Comparison of ENCODE assay signal across 8 cellular contexts in the genomic region with DNA sequence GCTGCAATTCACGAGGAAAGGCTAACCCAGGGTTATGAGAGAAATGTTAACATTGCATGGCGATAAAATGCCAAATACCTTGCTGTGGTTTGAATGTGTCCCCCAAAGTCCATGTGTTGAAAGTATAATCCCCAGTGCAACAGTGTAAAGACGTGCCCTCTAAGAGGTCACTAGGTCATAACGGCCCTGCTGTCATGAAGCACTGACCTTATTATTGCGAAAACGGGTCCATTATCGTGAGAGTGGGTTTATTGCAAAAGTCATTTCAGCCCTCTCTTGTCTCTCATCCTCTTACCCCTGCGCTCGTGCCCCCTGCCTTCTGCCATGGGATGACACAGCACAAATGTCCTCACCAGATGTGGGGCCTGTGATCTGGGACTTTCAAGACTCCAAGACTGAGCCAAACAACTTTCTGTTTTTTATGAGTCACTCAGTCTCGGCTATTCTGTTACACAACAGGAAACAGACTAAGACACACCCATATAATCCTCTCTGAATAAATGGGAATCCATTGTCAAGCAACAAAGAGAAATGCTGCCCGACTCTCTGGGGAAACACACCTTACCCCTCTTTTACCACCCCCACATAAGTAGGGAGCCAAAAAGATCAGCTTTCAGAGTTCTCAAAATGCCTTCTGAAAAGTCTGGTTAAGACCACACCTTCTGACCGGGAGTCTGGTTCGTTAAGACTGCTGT.
A peak's percentile ranks its signal among the peaks of the same experiment; 100 is the strongest.
DNase-seq lines count a peak whose midpoint lies in the region; ATAC-seq and TF ChIP-seq lines count a peak whose summit lies in the region.

No MANE protein-coding gene starts in this region.

- H3K9me3 Mint-ChIP-seq in activated T-cell treated with anti-CD3 and anti-CD28 coated beads, Interleukin-2, amount 50 U/mL, for 72 hours, result peaks cover 2% of the 10 kb centered on the region in 2 donors

- H3K27me3 Mint-ChIP-seq in activated T-cell treated with anti-CD3 and anti-CD28 coated beads, Interleukin-2, amount 50 U/mL, for 72 hours (ENCODE audit: low read depth), result no peaks in the 10 kb centered on the region

- H3K36me3 Mint-ChIP-seq in activated T-cell treated with anti-CD3 and anti-CD28 coated beads, Interleukin-2, amount 50 U/mL, for 72 hours (ENCODE audit: insufficient read depth in 2 of 2), result peaks cover 3 to 15% of the 10 kb centered on the region in 2 donors

- peak overlapping the region; percentile 88 to 94 for H3K4me3 Mint-ChIP-seq in activated T-cell treated with anti-CD3 and anti-CD28 coated beads, Interleukin-2, amount 50 U/mL, for 72 hours

- TF ChIP-seq CTCF in gastrocnemius medialis (IDR thresholded peaks at IDR 0.05 in 4 of 5, conservative IDR thresholded peaks at IDR 0.05 in 1 of 5), result no peak

- intact Hi-C loops in gastrocnemius medialis (cut with DNase I; ENCODE audit: low total_unique reads), result no loop called here

- H3K27me3 ChIP-seq in gastrocnemius medialis, result no peaks in the 10 kb centered on the region

- DNase-seq in NOMO-1 treated with DMSO at 0.1 percent for 48 hours (lab: John Stamatoyannopoulos, UW; ENCODE audit: unreplicated experiment) (peak; percentile 99), fibroblast of the conjunctiva (ENCODE audit: low read depth) (peak; percentile 82), gastrocnemius medialis (peak; percentile 31 to 72), DMS79 (lab: John Stamatoyannopoulos, UW) (no peak), GM19238 (ENCODE audit: insufficient read length, low spot score) (no peak)
- DNase-seq in activated T-cell treated with anti-CD3 and anti-CD28 coated beads, Interleukin-2, amount 50 U/mL, for 72 hours, result peak; percentile 61 to 77

- in situ Hi-C loops in gastrocnemius medialis (cut with MboI; ENCODE audit: low sequenced_read_pairs in 4 of 4), result loop anchor here in 2 of 4 donors (25.0 kb wide), 2 partner anchors 279 to 454 kb away; a partner anchor contains a TSS

- no peaks in the 10 kb centered on the region for H3K36me3 ChIP-seq in gastrocnemius medialis

- TF ChIP-seq POLR2A in gastrocnemius medialis (IDR thresholded peaks at IDR 0.05), result peak in 1 of 2 donors; percentile 28

- ATAC-seq in GM19395 (IDR thresholded peaks at IDR 0.05; ENCODE audit: unreplicated experiment) (peak; percentile 65), gastrocnemius medialis (peak; percentile 94 to 97), HG03460 (IDR thresholded peaks at IDR 0.05; ENCODE audit: unreplicated experiment) (no peak)
- ATAC-seq in activated T-cell treated with anti-CD3 and anti-CD28 coated beads, Interleukin-2, amount 50 U/mL, for 72 hours (replicated peaks in 1 of 2), result peak; percentile 78 to 84

- peaks cover 76% of the 10 kb centered on the region for H3K4me1 Mint-ChIP-seq in activated T-cell treated with anti-CD3 and anti-CD28 coated beads, Interleukin-2, amount 50 U/mL, for 72 hours (ENCODE audit: low read depth)

- H3K4me1 ChIP-seq in gastrocnemius medialis, result peaks cover 0 to 21% of the 10 kb centered on the region in 2 donors

- no peak overlapping the region for H3K4me3 ChIP-seq in gastrocnemius medialis

- no peaks in the 10 kb centered on the region for H3K9me3 ChIP-seq in gastrocnemius medialis

- peak overlapping the region; percentile 95 for H3K27ac Mint-ChIP-seq in activated T-cell treated with anti-CD3 and anti-CD28 coated beads, Interleukin-2, amount 50 U/mL, for 72 hours

- H3K27ac ChIP-seq in gastrocnemius medialis, result peak overlapping the region; percentile 57 to 75 (median 70)

Comparison
In these comparisons a context has a peak if more than half of its experiments do, and no peak if none do; other contexts are left out.
1. DNase-seq: peak in NOMO-1 treated with DMSO at 0.1 percent for 48 hours (single experiment), activated T-cell treated with anti-CD3 and anti-CD28 coated beads, Interleukin-2, amount 50 U/mL, for 72 hours (2 of 2), fibroblast of the conjunctiva (single experiment) and gastrocnemius medialis (2 of 2); none in DMS79 (single experiment) and GM19238 (single experiment).